8 cellular contexts compared by ENCODE assay signal in the genomic region with DNA sequence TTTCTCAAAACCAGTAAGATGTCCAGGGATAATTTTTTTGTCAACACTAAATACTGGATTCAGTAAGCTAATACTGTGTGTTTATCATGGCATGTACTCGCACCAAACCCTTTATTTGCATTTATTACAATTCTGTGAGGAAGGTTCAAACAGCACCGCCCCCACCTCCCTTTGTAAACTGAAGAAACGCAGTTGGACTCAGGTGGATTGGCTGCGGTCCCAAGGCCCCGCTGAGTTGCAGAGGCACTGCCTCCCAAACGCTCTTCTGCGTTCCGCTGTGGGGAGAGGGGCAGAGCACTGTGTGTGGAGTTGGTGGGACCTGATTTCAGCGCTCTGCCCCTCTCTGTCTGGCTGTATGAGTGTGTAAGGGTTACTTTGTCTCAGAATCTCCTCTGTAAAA.
DNase-seq lines count a peak whose midpoint lies in the region; ATAC-seq and TF ChIP-seq lines count a peak whose summit lies in the region.

No MANE protein-coding gene starts in this region.

- peaks cover 13% of the 10 kb centered on the region for H3K36me3 Mint-ChIP-seq in T-helper 1 cell treated with Interleukin-12 subunit alpha and Interleukin-12 subunit beta and Interleukin-4 antibody, amounts not matched to agents 30 μg/mL and 1 μg/mL, for 36 hours (ENCODE audit: low read depth)
- peaks cover 17% of the 10 kb centered on the region for H3K36me3 Mint-ChIP-seq in central memory CD8-positive, alpha-beta T cell (ENCODE audit: insufficient read depth)

- peak overlapping the region; percentile 84 for H3K4me3 Mint-ChIP-seq in T-helper 1 cell treated with Interleukin-12 subunit alpha and Interleukin-12 subunit beta and Interleukin-4 antibody, amounts not matched to agents 30 μg/mL and 1 μg/mL, for 36 hours
- H3K4me3 Mint-ChIP-seq in central memory CD8-positive, alpha-beta T cell = peak overlapping the region; percentile 77

- ATAC-seq in central memory CD8-positive, alpha-beta T cell (replicated peaks; ENCODE audit: extremely low read depth, poor library complexity, severe bottlenecking) = no peak
- ATAC-seq in GM18517 (IDR thresholded peaks at IDR 0.05; ENCODE audit: unreplicated experiment) = no peak

- peak overlapping the region in 4 of 7 experiments; percentile 52 to 65 (median 60) for H3K4me3 ChIP-seq in skin epidermis
- H3K4me3 ChIP-seq in foreskin fibroblast (ENCODE audit: low read depth in 1 of 2, low read length in 2 of 2) = no peak overlapping the region

- H3K27ac Mint-ChIP-seq in T-helper 1 cell treated with Interleukin-12 subunit alpha and Interleukin-12 subunit beta and Interleukin-4 antibody, amounts not matched to agents 30 μg/mL and 1 μg/mL, for 36 hours = peak overlapping the region; percentile 77
- no peak overlapping the region for H3K27ac Mint-ChIP-seq in central memory CD8-positive, alpha-beta T cell (ENCODE audit: low read depth)

- no peaks in the 10 kb centered on the region for H3K9me3 Mint-ChIP-seq in T-helper 1 cell treated with Interleukin-12 subunit alpha and Interleukin-12 subunit beta and Interleukin-4 antibody, amounts not matched to agents 30 μg/mL and 1 μg/mL, for 36 hours
- H3K9me3 Mint-ChIP-seq in central memory CD8-positive, alpha-beta T cell = no peaks in the 10 kb centered on the region

- DNase-seq in T-helper 1 cell = no peak
- peak; percentile 25 for DNase-seq in NCI-H2227 (lab: John Stamatoyannopoulos, UW; ENCODE audit: unreplicated experiment)
- DNase-seq in central memory CD8-positive, alpha-beta T cell (ENCODE audit: low spot score in 2 of 2) = no peak
- DNase-seq in activated CD4-positive, CD25-positive, alpha-beta regulatory T cell treated with anti-CD3 and anti-CD28 coated beads, Interleukin-2, amount 50 U/mL, for 72 hours = no peak
- no peak for DNase-seq in foreskin fibroblast

- H3K27me3 Mint-ChIP-seq in T-helper 1 cell treated with Interleukin-12 subunit alpha and Interleukin-12 subunit beta and Interleukin-4 antibody, amounts not matched to agents 30 μg/mL and 1 μg/mL, for 36 hours (ENCODE audit: low read depth) = no peaks in the 10 kb centered on the region
- no peaks in the 10 kb centered on the region for H3K27me3 Mint-ChIP-seq in central memory CD8-positive, alpha-beta T cell

- TF ChIP-seq CTCF in foreskin fibroblast (IDR thresholded peaks at IDR 0.05; ENCODE audit: low read depth, low read length) = no peak

- peaks cover 12% of the 10 kb centered on the region for H3K4me1 Mint-ChIP-seq in T-helper 1 cell treated with Interleukin-12 subunit alpha and Interleukin-12 subunit beta and Interleukin-4 antibody, amounts not matched to agents 30 μg/mL and 1 μg/mL, for 36 hours (ENCODE audit: low read depth)
- H3K4me1 Mint-ChIP-seq in central memory CD8-positive, alpha-beta T cell = peaks cover 9% of the 10 kb centered on the region

- peak overlapping the region in 1 of 21 experiments; percentile 96 for H3K27ac ChIP-seq in skin epidermis

Comparison
In these comparisons a context has a peak if more than half of its experiments do, and no peak if none do; other contexts are left out.
1. H3K4me3 ChIP-seq: peak in skin epidermis (4 of 7); none in foreskin fibroblast (0 of 2).